In the genomic region with DNA sequence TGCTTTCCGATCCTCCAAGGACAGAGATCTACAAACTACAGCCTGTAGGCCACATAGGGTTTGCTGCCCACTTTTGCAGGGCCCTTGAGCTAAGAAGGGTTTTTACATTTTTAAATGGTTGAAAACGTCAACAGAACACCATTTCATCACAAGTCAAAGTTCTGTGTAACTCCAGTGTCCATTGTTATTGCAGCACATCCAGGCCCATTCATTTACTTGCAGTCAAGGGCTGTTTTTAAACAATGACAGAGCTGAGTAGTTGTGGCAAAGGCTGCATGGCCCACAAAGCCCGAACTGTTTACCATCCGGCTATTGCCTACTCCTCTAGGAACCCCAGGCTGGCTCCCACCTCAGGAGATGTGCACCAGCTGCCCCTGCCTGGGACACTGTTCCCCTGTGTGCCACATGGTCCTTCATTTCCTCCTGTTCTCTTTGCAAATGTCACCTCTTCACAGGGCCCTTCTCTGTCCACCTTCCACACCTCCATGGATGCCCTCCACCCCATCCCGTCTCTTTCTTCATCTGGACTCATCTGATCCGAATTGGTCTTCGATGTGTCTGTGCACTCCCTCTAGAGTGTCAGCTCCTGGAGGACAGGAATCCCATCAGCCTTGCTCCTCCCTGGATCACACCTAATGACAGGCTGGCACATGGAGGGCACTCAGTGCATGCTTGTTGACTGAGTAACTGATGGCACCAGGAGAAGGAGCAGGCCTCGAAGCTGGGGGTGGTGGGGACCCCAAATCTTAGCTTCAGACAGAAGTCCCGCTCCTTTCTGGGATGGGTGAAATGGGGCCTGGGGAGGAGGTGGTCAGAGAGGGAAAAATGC, we compare ENCODE assay signal across 17 cellular contexts.
"Had no signal": no experiment of that assay in that cellular context is flagged by ENCODE, and none has a peak within 500 bp of the region (broad histone marks: within the 10 kb centered on the region; RNA-seq: fewer than 3 reads in every experiment).

No MANE protein-coding gene starts in this region.

- H3K27me3 ChIP-seq: cardiac muscle cell, dorsolateral prefrontal cortex, foreskin keratinocyte had no signal

- H3K4me1 Mint-ChIP-seq: neural crest cell had no signal

- H3K4me3 Mint-ChIP-seq: activated naive CD8-positive, alpha-beta T cell; naive B cell; neural crest cell had no signal

- H3K4me3 ChIP-seq: cardiac muscle cell, dorsolateral prefrontal cortex, left lung, mucosa of descending colon, tibial artery had no signal

- H3K27ac ChIP-seq: cardiac muscle cell, foreskin keratinocyte, left lung, tibial artery had no signal

- H3K9me3 ChIP-seq: left lung, mucosa of descending colon, tibial artery had no signal

- H3K4me1 ChIP-seq: foreskin keratinocyte, left lung, tibial artery had no signal

- H3K27ac Mint-ChIP-seq: activated naive CD8-positive, alpha-beta T cell had no signal

- H3K36me3 ChIP-seq: cardiac muscle cell, left lung, tibial artery had no signal

- ATAC-seq: activated CD4-positive, CD25-positive, alpha-beta regulatory T cell treated with anti-CD3 and anti-CD28 coated beads, Interleukin-2, amount 50 U/mL, for 24 hours; mucosa of descending colon; sciatic nerve had no signal

- H3K9me3 Mint-ChIP-seq: neural crest cell had no signal

- DNase-seq: activated CD4-positive, alpha-beta T cell treated with anti-CD3 and anti-CD28 coated beads, Interleukin-2, amount 50 U/mL, for 1 hour; activated CD8-positive, alpha-beta memory T cell treated with anti-CD3 and anti-CD28 coated beads for 24 hours; activated CD8-positive, alpha-beta memory T cell treated with anti-CD3 and anti-CD28 coated beads, Interleukin-2, amount 50 U/mL, for 48 hours; activated gamma-delta T cell; amygdala; left lung; naive B cell; stimulated activated naive CD4-positive, alpha-beta T cell treated with Interleukin-2 at 50 U/mL for 16 hours had no signal

- H3K36me3 Mint-ChIP-seq: naive B cell had no signal
